Comparison of ENCODE assay signal across 9 cellular contexts in genomic region chr14:58339664-58340063, GRCh38. TPM values are rescaled to one million over a fixed set of nuclear protein-coding genes. Genes with fewer than 3 reads are reported as not detected.
"Had no signal": no experiment of that assay in that cellular context is flagged by ENCODE, and none has a peak within 500 bp of the region (broad histone marks: within the 10 kb centered on the region; RNA-seq: fewer than 3 reads in every experiment).

No MANE protein-coding gene starts in this region.

RNA-seq across cellular contexts. Expression of gene TOMM20L, which starts 56.1 kb away (rescaled TPM):
- total RNA-seq: activated CD4-positive, alpha-beta memory T cell treated with anti-CD3 and anti-CD28 coated beads for 36 hours; activated CD4-positive, alpha-beta T cell treated with anti-CD3 and anti-CD28 coated beads, Interleukin-2, amount 10 ng/mL, durations not matched to agents 7 days and 5 days; activated naive CD4-positive, alpha-beta T cell treated with anti-CD3 and anti-CD28 coated beads for 36 hours; activated T-helper 17 cell treated with anti-CD3 and anti-CD28 coated beads, Interleukin-2, amount 50 U/mL, for 72 hours; astrocyte; cardiac muscle cell; PC-3; SJSA1; T-helper 2 cell treated with Interferon-gamma antibody and Interleukin-4, amounts not matched to agents 100 ng/mL and 5 ng/mL, for 36 hours had no signal
